In genomic region chr3:171950373-171950772, GRCh38 we compare ENCODE assay signal across 1 cellular context.
TF ChIP-seq lines count a peak whose summit lies in the region.

No MANE protein-coding gene starts in this region.

TF ChIP-seq in GM23338, 12 proteins besides CTCF, POLR2A, EP300 and RAD21 (continued from another document):
- TF ChIP-seq ZNF462 (CRISPR knock-in tag; IDR thresholded peaks at IDR 0.05) (no peak), JUNB (IDR thresholded peaks at IDR 0.05; ENCODE audit: unreplicated experiment) (no peak), CREB1 (CRISPR knock-in tag; IDR thresholded peaks at IDR 0.05; ENCODE audit: low read depth) (no peak), POLR2AphosphoS5 (IDR thresholded peaks at IDR 0.05; ENCODE audit: low read depth) (no peak), STAT1 (IDR thresholded peaks at IDR 0.05; ENCODE audit: unreplicated experiment) (no peak), EZH2phosphoT487 (IDR thresholded peaks at IDR 0.05; ENCODE audit: unreplicated experiment) (no peak), ETS1 (IDR thresholded peaks at IDR 0.05) (no peak), ZNF331 (CRISPR knock-in tag; IDR thresholded peaks at IDR 0.05; ENCODE audit: low read depth) (no peak), NANOG (IDR thresholded peaks at IDR 0.05; ENCODE audit: borderline replicate concordance) (no peak)
- TF ChIP-seq, protein P1, sequence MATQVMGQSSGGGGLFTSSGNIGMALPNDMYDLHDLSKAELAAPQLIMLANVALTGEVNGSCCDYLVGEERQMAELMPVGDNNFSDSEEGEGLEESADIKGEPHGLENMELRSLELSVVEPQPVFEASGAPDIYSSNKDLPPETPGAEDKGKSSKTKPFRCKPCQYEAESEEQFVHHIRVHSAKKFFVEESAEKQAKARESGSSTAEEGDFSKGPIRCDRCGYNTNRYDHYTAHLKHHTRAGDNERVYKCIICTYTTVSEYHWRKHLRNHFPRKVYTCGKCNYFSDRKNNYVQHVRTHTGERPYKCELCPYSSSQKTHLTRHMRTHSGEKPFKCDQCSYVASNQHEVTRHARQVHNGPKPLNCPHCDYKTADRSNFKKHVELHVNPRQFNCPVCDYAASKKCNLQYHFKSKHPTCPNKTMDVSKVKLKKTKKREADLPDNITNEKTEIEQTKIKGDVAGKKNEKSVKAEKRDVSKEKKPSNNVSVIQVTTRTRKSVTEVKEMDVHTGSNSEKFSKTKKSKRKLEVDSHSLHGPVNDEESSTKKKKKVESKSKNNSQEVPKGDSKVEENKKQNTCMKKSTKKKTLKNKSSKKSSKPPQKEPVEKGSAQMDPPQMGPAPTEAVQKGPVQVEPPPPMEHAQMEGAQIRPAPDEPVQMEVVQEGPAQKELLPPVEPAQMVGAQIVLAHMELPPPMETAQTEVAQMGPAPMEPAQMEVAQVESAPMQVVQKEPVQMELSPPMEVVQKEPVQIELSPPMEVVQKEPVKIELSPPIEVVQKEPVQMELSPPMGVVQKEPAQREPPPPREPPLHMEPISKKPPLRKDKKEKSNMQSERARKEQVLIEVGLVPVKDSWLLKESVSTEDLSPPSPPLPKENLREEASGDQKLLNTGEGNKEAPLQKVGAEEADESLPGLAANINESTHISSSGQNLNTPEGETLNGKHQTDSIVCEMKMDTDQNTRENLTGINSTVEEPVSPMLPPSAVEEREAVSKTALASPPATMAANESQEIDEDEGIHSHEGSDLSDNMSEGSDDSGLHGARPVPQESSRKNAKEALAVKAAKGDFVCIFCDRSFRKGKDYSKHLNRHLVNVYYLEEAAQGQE (IDR thresholded peaks at IDR 0.05; ENCODE audit: unreplicated experiment) = no peak
